23 cellular contexts compared by ENCODE assay signal in genomic region chr13:96769874-96770273, GRCh38.
"Had no signal": no experiment of that assay in that cellular context is flagged by ENCODE, and none has a peak within 500 bp of the region (broad histone marks: within the 10 kb centered on the region; RNA-seq: fewer than 3 reads in every experiment).

No MANE protein-coding gene starts in this region.

- FAIRE-seq: endometrium, kidney had no signal

- H3K36me3 ChIP-seq: esophagus squamous epithelium, left lung, ovary, sigmoid colon, spleen, thoracic aorta, tibial nerve, upper lobe of right lung, uterus had no signal

- H3K4me3 ChIP-seq: esophagus squamous epithelium, left lung, ovary, psoas muscle, sigmoid colon, spleen, thoracic aorta, tibial nerve, upper lobe of right lung, uterus had no signal

- DNase-seq: cortex of kidney; effector memory CD8-positive, alpha-beta T cell; erythroblast; esophagus squamous epithelium; foreskin melanocyte; kidney; left lung; mammary epithelial cell; natural killer cell; occipital lobe; ovary; posterior cingulate gyrus; psoas muscle; right cardiac atrium; sigmoid colon; spleen; stimulated activated CD4-positive, alpha-beta T cell treated with anti-CD3 and anti-CD28 coated beads, Interleukin-4, amount 100 ng/mL, for 4 hours; stimulated activated naive CD8-positive, alpha-beta T cell treated with anti-CD3 and anti-CD28 coated beads, Interleukin-15, Interleukin-2, amounts not matched to agents 100 U/mL and 50 U/mL, for 24 hours; upper lobe of right lung; uterus had no signal

- H3K9me3 ChIP-seq: esophagus squamous epithelium, ovary, psoas muscle, sigmoid colon, thoracic aorta, tibial nerve, upper lobe of right lung, uterus had no signal

- H3K4me1 ChIP-seq: left lung, psoas muscle, sigmoid colon, spleen, tibial nerve, upper lobe of right lung, uterus had no signal

- H3K27me3 ChIP-seq: esophagus squamous epithelium, left lung, ovary, sigmoid colon, spleen, tibial nerve, upper lobe of right lung, uterus had no signal

- H3K27ac ChIP-seq: esophagus squamous epithelium, left lung, ovary, psoas muscle, sigmoid colon, spleen, thoracic aorta, tibial nerve, upper lobe of right lung, uterus had no signal
